Comparison of ENCODE assay signal across 8 cellular contexts in the genomic region with DNA sequence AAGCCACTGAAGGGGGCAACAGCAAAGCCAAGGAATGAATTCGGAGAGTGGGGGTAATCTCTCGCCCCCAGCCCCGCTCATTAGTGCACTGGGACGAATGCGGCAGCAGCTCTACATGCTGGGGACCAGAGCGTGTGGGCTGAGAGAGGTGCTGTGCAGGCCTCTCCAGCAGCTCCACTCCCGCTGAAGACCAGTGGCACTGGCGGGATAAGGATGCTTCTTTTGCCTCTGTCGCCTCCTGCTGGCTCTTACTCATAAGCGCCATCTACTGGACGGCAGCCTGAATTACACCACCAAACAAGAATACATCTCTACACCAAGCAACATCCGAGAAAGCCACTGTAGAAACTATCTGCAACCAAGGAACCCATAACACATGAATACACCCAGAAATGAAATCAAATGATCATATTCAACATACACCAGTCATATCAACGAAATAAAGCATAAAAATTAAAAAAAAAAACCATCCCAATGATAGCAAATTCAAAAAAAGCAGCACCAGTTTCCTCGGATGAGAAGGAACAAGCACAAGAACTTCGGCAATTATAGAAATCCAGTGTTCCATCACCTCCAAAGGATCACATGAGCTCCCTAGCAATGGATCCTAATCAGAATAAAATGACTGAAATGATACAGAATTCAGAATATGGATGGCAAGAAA.
A peak's percentile ranks its signal among the peaks of the same experiment; 100 is the strongest.
DNase-seq lines count a peak whose midpoint lies in the region; ATAC-seq and TF ChIP-seq lines count a peak whose summit lies in the region.

No MANE protein-coding gene starts in this region.

- DNase-seq in GM06990 (ENCODE audit: extremely low read depth, insufficient read length) (peak; percentile 30), SHP77 (lab: John Stamatoyannopoulos, UW) (peak; percentile 5 to 12), iPS DF 4.7 (ENCODE audit: extremely low read depth, low spot score) (peak; percentile 58), G401 (ENCODE audit: low spot score) (no peak), hippocampal formation (lab: John Stamatoyannopoulos, UW) (no peak)
- DNase-seq in activated naive CD4-positive, alpha-beta T cell treated with anti-CD3 and anti-CD28 coated beads, Interleukin-2, amount 50 U/mL, for 16 hours, result peak; percentile 41
- DNase-seq in stimulated activated CD4-positive, alpha-beta T cell treated with anti-CD3 and anti-CD28 coated beads, TNF-alpha, amount 100 ng/mL, for 1 hour (ENCODE audit: low read depth in 3 of 3, low spot score in 1 of 3), result peak in 2 of 3 donors; percentile 16 to 31

- in situ Hi-C loops in G401 (cut with HindIII; ENCODE audit: low sequenced_read_pairs), result no loop called here

- no peak overlapping the region for H3K4me3 ChIP-seq in GM06990 (replicated peaks; ENCODE audit: low read depth, low read length)

- H3K27me3 ChIP-seq in GM06990 (replicated peaks; ENCODE audit: control insufficient read depth, insufficient read depth, low read length), result no peaks in the 10 kb centered on the region

- H3K36me3 ChIP-seq in GM06990 (ENCODE audit: control insufficient read depth, insufficient read depth, low read length), result no peaks in the 10 kb centered on the region

- peak; percentile 37 for ATAC-seq in HG03103 (IDR thresholded peaks at IDR 0.05; ENCODE audit: low read depth, unreplicated experiment)

- peak; percentile 90 for TF ChIP-seq CTCF in GM06990 (IDR thresholded peaks at IDR 0.05; ENCODE audit: insufficient read depth, low read length, poor library complexity, severe bottlenecking)

Comparison
In these comparisons a context has a peak if more than half of its experiments do, and no peak if none do; other contexts are left out.
1. DNase-seq: peak in GM06990 (single experiment), SHP77 (2 of 2), activated naive CD4-positive, alpha-beta T cell treated with anti-CD3 and anti-CD28 coated beads, Interleukin-2, amount 50 U/mL, for 16 hours (single experiment), iPS DF 4.7 (single experiment) and stimulated activated CD4-positive, alpha-beta T cell treated with anti-CD3 and anti-CD28 coated beads, TNF-alpha, amount 100 ng/mL, for 1 hour (2 of 3); none in G401 (single experiment) and hippocampal formation (0 of 2).